ENCODE assay signal across 20 cellular contexts in genomic region chr20:17545127-17545526, GRCh38. TPM values are rescaled to one million over a fixed set of nuclear protein-coding genes. Genes with fewer than 3 reads are reported as not detected.
"Had no signal": no experiment of that assay in that cellular context is flagged by ENCODE, and none has a peak within 500 bp of the region (broad histone marks: within the 10 kb centered on the region; RNA-seq: fewer than 3 reads in every experiment).

No MANE protein-coding gene starts in this region.

- ATAC-seq: left lung; mucosa of descending colon; naive thymus-derived CD8-positive, alpha-beta T cell; right cardiac atrium had no signal

- H3K9me3 ChIP-seq: left lung, mucosa of descending colon, neutrophil, suprapubic skin had no signal

- H3K4me3 Mint-ChIP-seq: activated CD4-positive, alpha-beta T cell treated with anti-CD3 and anti-CD28 coated beads, Interleukin-2, amount 10 ng/mL, durations not matched to agents 24 days and 14 days; activated naive CD8-positive, alpha-beta T cell; brain; dendritic cell treated with granulocyte-macrophage colony-stimulating factor and Interleukin-4, amounts not matched to agents 40 ng/mL and 50 ng/mL, for 4 days; naive thymus-derived CD8-positive, alpha-beta T cell had no signal

- H3K4me3 ChIP-seq: left lung, mucosa of descending colon, smooth muscle cell, suprapubic skin had no signal

- H3K27ac ChIP-seq: left lung, neutrophil, suprapubic skin had no signal

- H3K4me1 Mint-ChIP-seq: activated CD4-positive, alpha-beta T cell treated with anti-CD3 and anti-CD28 coated beads, Interleukin-2, amount 10 ng/mL, durations not matched to agents 24 days and 14 days; brain; naive thymus-derived CD8-positive, alpha-beta T cell had no signal

- H3K4me1 ChIP-seq: left lung had no signal

- H3K36me3 ChIP-seq: left lung, neutrophil, suprapubic skin had no signal

- H3K9me3 Mint-ChIP-seq: activated CD4-positive, alpha-beta T cell treated with anti-CD3 and anti-CD28 coated beads, Interleukin-2, amount 10 ng/mL, durations not matched to agents 24 days and 14 days; brain; dendritic cell treated with granulocyte-macrophage colony-stimulating factor and Interleukin-4, amounts not matched to agents 40 ng/mL and 50 ng/mL, for 4 days had no signal

- H3K36me3 Mint-ChIP-seq: brain; naive thymus-derived CD8-positive, alpha-beta T cell had no signal

- H3K27ac Mint-ChIP-seq: activated CD4-positive, alpha-beta T cell treated with anti-CD3 and anti-CD28 coated beads, Interleukin-2, amount 10 ng/mL, durations not matched to agents 24 days and 14 days; activated naive CD8-positive, alpha-beta T cell; dendritic cell treated with granulocyte-macrophage colony-stimulating factor and Interleukin-4, amounts not matched to agents 40 ng/mL and 50 ng/mL, for 4 days; naive thymus-derived CD8-positive, alpha-beta T cell had no signal

- H3K27me3 ChIP-seq: left lung, suprapubic skin had no signal

- DNase-seq: activated CD4-positive, alpha-beta T cell treated with anti-CD3 and anti-CD28 coated beads, Interleukin-2, amount 10 ng/mL, durations not matched to agents 24 days and 14 days; activated CD4-positive, CD25-positive, alpha-beta regulatory T cell; activated gamma-delta T cell treated with Interleukin-2 at 50 U/mL for 16 hours; amygdala; cerebellar nuclear complex; left lung; mammary epithelial cell; mucosa of descending colon; naive thymus-derived CD8-positive, alpha-beta T cell; right cardiac atrium; stimulated activated CD4-positive, alpha-beta T cell treated with anti-CD3 and anti-CD28 coated beads, Interleukin-4, amount 100 ng/mL, for 4 hours; stimulated activated CD8-positive, alpha-beta memory T cell treated with anti-CD3 and anti-CD28 coated beads, Interleukin-4, amount 100 ng/mL, for 48 hours; stimulated activated naive CD4-positive, alpha-beta T cell treated with Interleukin-2 at 50 U/mL for 16 hours; SW 1271 had no signal

- H3K4me2 ChIP-seq: smooth muscle cell had no signal

RNA-seq across cellular contexts. Expression of gene BFSP1, which starts 13.9 kb away (rescaled TPM):
- total RNA-seq: naive thymus-derived CD8-positive, alpha-beta T cell had no signal
